In genomic region chr20:46688151-46689081, GRCh38 we compare ENCODE assay signal across 9 cellular contexts. TPM values are rescaled to one million over a fixed set of nuclear protein-coding genes. Genes with fewer than 3 reads are reported as not detected.
DNase-seq lines count a peak whose midpoint lies in the region; ATAC-seq and TF ChIP-seq lines count a peak whose summit lies in the region.
"Had no signal": no experiment of that assay in that cellular context is flagged by ENCODE, and none has a peak within 500 bp of the region (broad histone marks: within the 10 kb centered on the region; RNA-seq: fewer than 3 reads in every experiment).

No MANE protein-coding gene starts in this region.

- CTCF ChIA-PET in BJ (lab: Yijun Ruan, JAX): interaction anchor here (0.7 to 1.7 kb wide), 4 partner anchors 17 to 427 kb away, joined by 3 to 4 read pairs (median 4); no protein-coding TSS in a partner anchor

- peaks cover 60% of the 10 kb centered on the region for H3K4me1 Mint-ChIP-seq in activated naive CD8-positive, alpha-beta T cell (ENCODE audit: low read depth)
- H3K4me1 Mint-ChIP-seq in stimulated activated effector memory CD8-positive, alpha-beta T cell treated with anti-CD3 and anti-CD28 coated beads, Interleukin-12 subunit alpha, Interleukin-12 subunit beta, amount 100 ng/mL, for 72 hours: peaks cover 54% of the 10 kb centered on the region

- ATAC-seq in HG03045 (IDR thresholded peaks at IDR 0.05; ENCODE audit: unreplicated experiment): peak; percentile 4
- ATAC-seq in stimulated activated effector memory CD8-positive, alpha-beta T cell treated with anti-CD3 and anti-CD28 coated beads, Interleukin-12 subunit alpha, Interleukin-12 subunit beta, amount 100 ng/mL, for 72 hours: no peak
- ATAC-seq in sciatic nerve: no peak

- TF ChIP-seq CTCF in BJ (IDR thresholded peaks at IDR 0.05; ENCODE audit: insufficient read depth, low read depth, low read length): no peak

- no peak for DNase-seq in BJ (ENCODE audit: low read depth)
- no peak for DNase-seq in stimulated activated effector memory CD8-positive, alpha-beta T cell treated with anti-CD3 and anti-CD28 coated beads, Interleukin-12 subunit alpha, Interleukin-12 subunit beta, amount 100 ng/mL, for 72 hours (ENCODE audit: low spot score in 2 of 2)
- DNase-seq in sciatic nerve (ENCODE audit: low spot score): no peak
- DNase-seq in activated effector memory CD4-positive, alpha-beta T cell treated with Interleukin-2 at 50 U/mL for 16 hours: no peak
- DNase-seq in NCI-H187 treated with DMSO at 0.1 percent for 48 hours (lab: John Stamatoyannopoulos, UW): no peak

- H3K4me3 Mint-ChIP-seq in activated naive CD8-positive, alpha-beta T cell: peak overlapping the region; percentile 95
- H3K4me3 Mint-ChIP-seq in stimulated activated effector memory CD8-positive, alpha-beta T cell treated with anti-CD3 and anti-CD28 coated beads, Interleukin-12 subunit alpha, Interleukin-12 subunit beta, amount 100 ng/mL, for 72 hours: peak overlapping the region; percentile 91

- H3K27me3 ChIP-seq in BJ (ENCODE audit: control insufficient read depth, insufficient read depth, low read length): no peaks in the 10 kb centered on the region

- H3K4me3 ChIP-seq in BJ (ENCODE audit: low read depth, low read length) (peak overlapping the region; percentile 78), iPS-18c (ENCODE audit: insufficient read depth, low read depth, low read length) (peak overlapping the region; percentile 76)

- H3K27ac Mint-ChIP-seq in activated naive CD8-positive, alpha-beta T cell: peak overlapping the region; percentile 96
- H3K27ac Mint-ChIP-seq in stimulated activated effector memory CD8-positive, alpha-beta T cell treated with anti-CD3 and anti-CD28 coated beads, Interleukin-12 subunit alpha, Interleukin-12 subunit beta, amount 100 ng/mL, for 72 hours: peak overlapping the region; percentile 96

- H3K36me3 ChIP-seq in BJ (ENCODE audit: control insufficient read depth, insufficient read depth, low read length): no peaks in the 10 kb centered on the region; the same call in 1 of the 2 replicates

- no peaks in the 10 kb centered on the region for H3K27me3 Mint-ChIP-seq in activated naive CD8-positive, alpha-beta T cell

- intact Hi-C loops in sciatic nerve (cut with DNase I): loop anchor here (10.0 kb wide), 1 partner anchor 144 kb away; no protein-coding TSS in a partner anchor

- H3K9me3 ChIP-seq in iPS-18c (ENCODE audit: control insufficient read depth, insufficient read depth, low read length): no peaks in the 10 kb centered on the region

- H3K36me3 Mint-ChIP-seq in activated naive CD8-positive, alpha-beta T cell: peaks cover 3% of the 10 kb centered on the region
- H3K36me3 Mint-ChIP-seq in stimulated activated effector memory CD8-positive, alpha-beta T cell treated with anti-CD3 and anti-CD28 coated beads, Interleukin-12 subunit alpha, Interleukin-12 subunit beta, amount 100 ng/mL, for 72 hours: peaks cover 30% of the 10 kb centered on the region

- POLR2A ChIA-PET in BJ (lab: Charles Lee): no interaction called here

- H3K9me3 Mint-ChIP-seq in activated naive CD8-positive, alpha-beta T cell (ENCODE audit: low read depth): no peaks in the 10 kb centered on the region
- H3K9me3 Mint-ChIP-seq in stimulated activated effector memory CD8-positive, alpha-beta T cell treated with anti-CD3 and anti-CD28 coated beads, Interleukin-12 subunit alpha, Interleukin-12 subunit beta, amount 100 ng/mL, for 72 hours: no peaks in the 10 kb centered on the region

RNA-seq across cellular contexts. Expression of gene TP53RK, which starts 0.8 kb away (rescaled TPM):
- 7.2 and 11.0 TPM in 2 replicates for polyA plus RNA-seq in BJ (2011; rRNA removed)
- polyA minus RNA-seq in BJ (2011; rRNA and poly(A)+ RNA removed): 5.0 and 5.8 TPM in 2 replicates
- total RNA-seq in sciatic nerve: 10.4 TPM

RNA-seq across cellular contexts. Expression of gene SLC2A10, which starts 21.0 kb away (rescaled TPM):
- 31.0 and 41.9 TPM in 2 replicates for polyA plus RNA-seq in BJ (2011; rRNA removed)
- polyA minus RNA-seq in BJ (2011; rRNA and poly(A)+ RNA removed): 28.7 and 38.0 TPM in 2 replicates
- total RNA-seq in sciatic nerve: 14.7 TPM

RNA-seq across cellular contexts. Expression of gene SLC13A3, which starts 37.2 kb away (rescaled TPM):
- 3.5 and 3.7 TPM in 2 replicates for polyA plus RNA-seq in BJ (2011; rRNA removed)
- polyA minus RNA-seq in BJ (2011; rRNA and poly(A)+ RNA removed): 4.6 and 7.9 TPM in 2 replicates
- total RNA-seq in sciatic nerve: 21.0 TPM
- total RNA-seq: NCI-H460 had no signal
